ENCODE assay signal across 8 cellular contexts in the genomic region with DNA sequence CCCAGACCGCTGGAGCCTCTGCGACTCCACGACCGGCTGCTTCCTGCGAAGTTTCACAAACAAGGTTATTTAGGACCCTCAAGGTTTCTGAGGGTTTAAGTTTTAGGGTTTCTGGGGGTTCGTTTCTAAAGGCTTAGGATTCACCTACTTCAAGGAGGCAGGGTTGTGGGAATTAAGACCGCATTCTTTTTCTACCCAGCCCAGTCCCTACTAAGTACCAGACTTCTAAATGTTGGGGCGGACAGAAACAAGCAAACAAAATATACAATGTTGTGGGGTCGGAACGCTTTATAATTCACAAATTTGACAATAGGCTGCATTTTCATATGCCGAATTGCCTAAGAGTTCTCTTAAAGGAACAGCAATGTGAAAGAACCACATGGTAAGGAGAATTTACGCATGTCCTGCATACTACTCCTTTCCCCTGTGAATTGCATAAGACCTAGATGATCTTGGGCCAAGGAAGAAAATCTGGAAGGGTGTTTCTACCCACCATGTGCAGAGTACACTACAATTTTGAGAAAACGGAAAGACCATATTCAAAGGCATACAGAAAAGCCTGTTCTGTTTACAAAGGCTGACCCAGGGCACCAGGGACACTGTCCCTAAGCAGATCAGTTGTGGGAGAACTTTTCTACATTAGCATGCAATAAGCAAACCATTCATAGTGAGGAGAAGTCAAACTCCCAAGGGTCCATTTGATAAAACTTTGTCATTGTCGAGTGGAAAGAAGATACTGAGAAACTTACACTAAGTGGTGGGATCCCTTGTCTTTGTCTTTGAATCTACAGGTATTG.
DNase-seq lines count a peak whose midpoint lies in the region; ATAC-seq and TF ChIP-seq lines count a peak whose summit lies in the region.

No MANE protein-coding gene starts in this region.

- no peak for ATAC-seq in T-helper 17 cell
- peak; percentile 49 for ATAC-seq in Right ventricle myocardium superior (ENCODE audit: poor library complexity)
- ATAC-seq in gastrocnemius medialis = peak; percentile 10 to 22
- no peak for ATAC-seq in GM18520 (IDR thresholded peaks at IDR 0.05; ENCODE audit: unreplicated experiment)
- ATAC-seq in HG03457 (IDR thresholded peaks at IDR 0.05; ENCODE audit: unreplicated experiment) = no peak

- H3K4me3 Mint-ChIP-seq in T-helper 17 cell = peak overlapping the region; percentile 96

- TF ChIP-seq POLR2A in gastrocnemius medialis (IDR thresholded peaks at IDR 0.05) = no peak

- peaks cover 4% of the 10 kb centered on the region for H3K36me3 Mint-ChIP-seq in T-helper 17 cell (ENCODE audit: low read depth)

- no peaks in the 10 kb centered on the region for H3K27me3 Mint-ChIP-seq in T-helper 17 cell

- TF ChIP-seq CTCF in HEK293 (tag by site-specific recombination; IDR thresholded peaks at IDR 0.05) (no peak), gastrocnemius medialis (IDR thresholded peaks at IDR 0.05 in 4 of 5, conservative IDR thresholded peaks at IDR 0.05 in 1 of 5) (no peak)

- no peaks in the 10 kb centered on the region for H3K27me3 ChIP-seq in gastrocnemius medialis

- DNase-seq in T-helper 17 cell (no peak), Right ventricle myocardium superior (no peak), gastrocnemius medialis (no peak), GM19238 (ENCODE audit: insufficient read length, low spot score) (no peak), GDM1 (lab: John Stamatoyannopoulos, UW) (no peak)

- H3K36me3 ChIP-seq in HEK293 (ENCODE audit: control insufficient read depth in 2 of 2, insufficient read depth in 1 of 2, low read length in 2 of 2) (no peaks in the 10 kb centered on the region), gastrocnemius medialis (no peaks in the 10 kb centered on the region)

- H3K4me1 ChIP-seq in HEK293 (ENCODE audit: control insufficient read depth, insufficient read depth, low read length) = peaks cover 15% of the 10 kb centered on the region
- peaks cover 40 to 64% of the 10 kb centered on the region in 2 donors for H3K4me1 ChIP-seq in gastrocnemius medialis

- POLR2A ChIA-PET in HEK293 (lab: Yijun Ruan, JAX) = no interaction called here

- H3K27ac ChIP-seq in HEK293 (ENCODE audit: extremely low read depth, low read depth, low read length) = peak overlapping the region; percentile 62; the same call in 1 of the 2 replicates
- peak overlapping the region; percentile 83 to 93 (median 91) for H3K27ac ChIP-seq in gastrocnemius medialis

- H3K9me3 ChIP-seq in HEK293 (ENCODE audit: control insufficient read depth, insufficient read depth, low read depth, low read length) = no peaks in the 10 kb centered on the region
- no peaks in the 10 kb centered on the region for H3K9me3 ChIP-seq in T-helper 17 cell (ENCODE audit: control insufficient read depth, low read length, poor library complexity, severe bottlenecking)
- H3K9me3 ChIP-seq in gastrocnemius medialis = no peaks in the 10 kb centered on the region

- H3K27ac Mint-ChIP-seq in T-helper 17 cell = peak overlapping the region; percentile 95

- peaks cover 36% of the 10 kb centered on the region for H3K4me1 Mint-ChIP-seq in T-helper 17 cell

- intact Hi-C loops in Right ventricle myocardium superior (cut with DNase I) = no loop called here
- intact Hi-C loops in gastrocnemius medialis (cut with DNase I; ENCODE audit: low total_unique reads) = no loop called here

- CTCF ChIA-PET in HEK293 (lab: Yijun Ruan, JAX) = interaction anchor here (1.3 kb wide), 1 partner anchor 340 kb away, joined by 4 read pairs; no protein-coding TSS in a partner anchor

- H3K4me3 ChIP-seq in HEK293 (ENCODE audit: low read depth, low read length) = peak overlapping the region; percentile 62
- H3K4me3 ChIP-seq in gastrocnemius medialis = peak overlapping the region; percentile 75 to 93 (median 79)

- in situ Hi-C loops in gastrocnemius medialis (cut with MboI; ENCODE audit: low sequenced_read_pairs in 4 of 4) = loop anchor here (25.0 kb wide), 1 partner anchor 322 kb away; no protein-coding TSS in a partner anchor

TF ChIP-seq in HEK293, 187 proteins besides CTCF, POLR2A, EP300 and RAD21:
- TF ChIP-seq ZFP69B (tag by site-specific recombination; IDR thresholded peaks at IDR 0.05) = no peak
- TF ChIP-seq ZNF121 (tag by site-specific recombination; IDR thresholded peaks at IDR 0.05) = no peak
- 0 out of 2 replicates have a peak, but pooled peaks have one; percentile 38 for TF ChIP-seq ZBTB8A (tag by site-specific recombination; IDR thresholded peaks at IDR 0.05)
- no peak for TF ChIP-seq HOXC10 (CRISPR knock-in tag; IDR thresholded peaks at IDR 0.05)
- no peak for TF ChIP-seq ZNF660 (tag by site-specific recombination; IDR thresholded peaks at IDR 0.05)
- TF ChIP-seq ZNF585B (tag by site-specific recombination; IDR thresholded peaks at IDR 0.05) = no peak
- no peak for TF ChIP-seq SP3 (tag by site-specific recombination; IDR thresholded peaks at IDR 0.05)
- TF ChIP-seq ZNF37A (tag by site-specific recombination; IDR thresholded peaks at IDR 0.05) = no peak
- 0 out of 2 replicates have a peak, but pooled peaks have one; percentile 26 for TF ChIP-seq PRDM1 (tag by site-specific recombination; IDR thresholded peaks at IDR 0.05)
- TF ChIP-seq ZNF391 (tag by site-specific recombination; IDR thresholded peaks at IDR 0.05; ENCODE audit: borderline replicate concordance, low read depth) = no peak
- TF ChIP-seq ZBTB11 (tag by site-specific recombination; conservative IDR thresholded peaks at IDR 0.05; ENCODE audit: low read depth) = no peak
- TF ChIP-seq ZNF600 (tag by site-specific recombination; IDR thresholded peaks at IDR 0.05) = peak; percentile 70
- no peak for TF ChIP-seq RBAK (tag by site-specific recombination; IDR thresholded peaks at IDR 0.05)
- no peak for TF ChIP-seq ZNF157 (tag by site-specific recombination; IDR thresholded peaks at IDR 0.05)
- TF ChIP-seq ZNF561 (tag by site-specific recombination; IDR thresholded peaks at IDR 0.05; ENCODE audit: borderline replicate concordance) = 0 out of 2 replicates have a peak, but pooled peaks have one; percentile 3
- no peak for TF ChIP-seq ZXDB (tag by site-specific recombination; IDR thresholded peaks at IDR 0.05)
- no peak for TF ChIP-seq ZSCAN30 (tag by site-specific recombination; IDR thresholded peaks at IDR 0.05)
- no peak for TF ChIP-seq ZNF514 (tag by site-specific recombination; IDR thresholded peaks at IDR 0.05)
- TF ChIP-seq ZNF146 (tag by site-specific recombination; IDR thresholded peaks at IDR 0.05) = 0 out of 2 replicates have a peak, but pooled peaks have one; percentile 33
- TF ChIP-seq ZNF324 (tag by site-specific recombination; IDR thresholded peaks at IDR 0.05) = no peak
- peak; percentile 55; the same call in 1 of the 2 replicates for TF ChIP-seq ZBTB48 (tag by site-specific recombination; IDR thresholded peaks at IDR 0.05)
- no peak for TF ChIP-seq KLF8 (tag by site-specific recombination; IDR thresholded peaks at IDR 0.05)
TF ChIP-seq in HEK293: peak in this region for 6.

Comparison
In these comparisons a context has a peak if more than half of its experiments do, and no peak if none do; other contexts are left out.
1. ATAC-seq: peak in Right ventricle myocardium superior (single experiment) and gastrocnemius medialis (2 of 2); none in T-helper 17 cell (single experiment), GM18520 (single experiment) and HG03457 (single experiment).